1 cellular context compared by ENCODE assay signal in genomic region chr2:47073217-47073616, GRCh38.
TF ChIP-seq lines count a peak whose summit lies in the region.

No MANE protein-coding gene starts in this region.

TF ChIP-seq in HepG2, 621 proteins besides CTCF, POLR2A, EP300 and RAD21 (continued from another document):
- TF ChIP-seq ZNF142 (CRISPR knock-in tag; IDR thresholded peaks at IDR 0.05) (no peak), ZNF790 (CRISPR knock-in tag; IDR thresholded peaks at IDR 0.05; ENCODE audit: borderline replicate concordance) (no peak)
TF ChIP-seq in HepG2: peak in this region for 2.
